8 cellular contexts compared by ENCODE assay signal in the genomic region with DNA sequence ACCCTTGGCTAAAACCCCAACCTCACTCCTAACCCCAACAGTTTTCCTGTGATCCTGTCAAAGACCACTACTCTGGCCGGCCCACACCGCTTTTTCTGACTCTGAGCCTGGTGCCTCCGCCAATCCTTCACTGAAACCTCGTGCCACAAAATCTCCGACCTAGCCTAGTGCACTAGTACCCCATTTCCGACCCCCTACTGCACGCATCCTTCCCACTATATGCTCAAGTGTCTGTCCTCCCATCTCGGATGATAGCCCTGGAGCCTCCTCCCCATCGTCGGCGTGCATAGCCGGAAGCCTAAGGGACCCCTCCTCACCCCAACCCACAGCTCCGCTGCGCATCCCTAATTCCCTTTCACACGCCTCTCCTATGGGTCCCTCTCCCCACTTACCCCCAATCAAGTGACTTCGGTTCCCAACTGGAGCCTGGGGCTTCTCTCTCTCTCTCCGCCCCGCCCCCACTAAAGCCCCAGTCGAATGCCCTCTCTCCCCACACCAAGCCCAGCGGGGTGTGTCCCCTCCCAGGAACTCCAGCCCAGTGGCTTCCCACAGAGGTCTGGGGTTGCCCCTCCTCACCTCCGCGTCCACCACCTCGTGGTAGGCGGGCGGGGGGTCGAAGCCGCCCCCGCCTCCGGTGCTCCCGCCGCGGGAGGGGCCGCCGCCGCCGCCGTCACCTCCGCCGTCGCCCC. TPM values are rescaled to one million over a fixed set of nuclear protein-coding genes. Genes with fewer than 3 reads are reported as not detected.
DNase-seq lines count a peak whose midpoint lies in the region; ATAC-seq lines count a peak whose summit lies in the region.

No MANE protein-coding gene starts in this region.

- no peak overlapping the region; the same call in 1 of the 2 replicates for H3K27ac ChIP-seq in HUES6 (ENCODE audit: low read depth, low read length)

- no peaks in the 10 kb centered on the region for H3K9me3 ChIP-seq in HUES6 (ENCODE audit: control insufficient read depth, insufficient read depth, low read depth, low read length)

- no peaks in the 10 kb centered on the region for H3K36me3 ChIP-seq in HUES6 (ENCODE audit: control insufficient read depth, insufficient read depth, low read length)

- H3K4me1 ChIP-seq in HUES6 (ENCODE audit: control insufficient read depth, insufficient read depth, low read length), result peaks cover 42% of the 10 kb centered on the region

- ATAC-seq in GM21390 (IDR thresholded peaks at IDR 0.05; ENCODE audit: unreplicated experiment), result peak; percentile 8

- DNase-seq in Caki2 (ENCODE audit: low read depth) (peak; percentile 40), T-helper 9 cell (peak; percentile 23), cerebellar cortex (ENCODE audit: low spot score) (peak; percentile 55), left kidney (ENCODE audit: low read depth, low spot score) (peak; percentile 85), cerebellar nuclear complex (lab: John Stamatoyannopoulos, UW) (no peak)
- DNase-seq in stimulated activated CD4-positive, alpha-beta T cell treated with anti-CD3 and anti-CD28 coated beads, Interleukin-4, amount 100 ng/mL, for 1 hour, result peak; percentile 43

- in situ Hi-C loops in Caki2 (cut with HindIII; ENCODE audit: low pct_unique_long_range_greater_than_20kb, low sequenced_read_pairs), result no loop called here

- H3K27me3 ChIP-seq in HUES6 (ENCODE audit: control insufficient read depth, insufficient read depth, low read length), result peaks cover 4% of the 10 kb centered on the region; the same call in 1 of the 2 replicates

- peak overlapping the region; percentile 92 for H3K4me3 ChIP-seq in HUES6 (ENCODE audit: low read depth, low read length)

- peak overlapping the region; percentile 98 for H3K9ac ChIP-seq in HUES6 (ENCODE audit: low read length)

RNA-seq across cellular contexts. Expression of a gene that starts 0.8 kb away (rescaled TPM):
- total RNA-seq in Caki2 (2014; rRNA removed; shearing (Covaris generic); ENCODE audit: low replicate concordance), result 10.7 and 13.0 TPM in 2 replicates

Comparison
In these comparisons a context has a peak if more than half of its experiments do, and no peak if none do; other contexts are left out.
1. DNase-seq: peak in Caki2 (single experiment), T-helper 9 cell (single experiment), cerebellar cortex (single experiment), left kidney (single experiment) and stimulated activated CD4-positive, alpha-beta T cell treated with anti-CD3 and anti-CD28 coated beads, Interleukin-4, amount 100 ng/mL, for 1 hour (single experiment); none in cerebellar nuclear complex (0 of 2).